Comparison of ENCODE assay signal across 8 cellular contexts in genomic region chr9:69036799-69037198, GRCh38. TPM values are rescaled to one million over a fixed set of nuclear protein-coding genes. Genes with fewer than 3 reads are reported as not detected.
A peak's percentile ranks its signal among the peaks of the same experiment; 100 is the strongest.
DNase-seq lines count a peak whose midpoint lies in the region; ATAC-seq, FAIRE-seq and TF ChIP-seq lines count a peak whose summit lies in the region.

No MANE protein-coding gene starts in this region.

- POLR2A ChIA-PET in GM12878 (lab: Charles Lee): no interaction called here

- H3K36me3 ChIP-seq in right atrium auricular region (no peaks in the 10 kb centered on the region), GM12878 (ENCODE audit: control insufficient read depth in 2 of 2, insufficient read depth in 2 of 2, low read length in 1 of 2) (no peaks in the 10 kb centered on the region), mesendoderm (ENCODE audit: control insufficient read depth, insufficient read depth, low read length) (no peaks in the 10 kb centered on the region), vagina (no peaks in the 10 kb centered on the region)

- peak overlapping the region; percentile 88 for H3K4me2 ChIP-seq in GM12878 (ENCODE audit: control insufficient read depth, insufficient read depth)
- peak overlapping the region; percentile 93 for H3K4me2 ChIP-seq in mesendoderm (ENCODE audit: low read length)

- no peak overlapping the region for H3K23ac ChIP-seq in mesendoderm (ENCODE audit: low read length)

- in situ Hi-C loops in GM12878 (cut with MboI): no loop called here

- BruUV-seq in GM12878 (replicated peaks; lab: Mats Ljungman, UMichigan): no TSS peak

- H2AFZ ChIP-seq in GM12878 (ENCODE audit: control insufficient read depth, low read depth, low read length): peak overlapping the region; percentile 98

- peak overlapping the region; percentile 62 for H2AK5ac ChIP-seq in mesendoderm (ENCODE audit: low read length)

- H3K4me3 ChIP-seq in right atrium auricular region: peak overlapping the region; percentile 64 to 65
- peak overlapping the region; percentile 96 for H3K4me3 ChIP-seq in GM12878
- peak overlapping the region; percentile 83 for H3K4me3 ChIP-seq in mesendoderm (ENCODE audit: low read length)
- H3K4me3 ChIP-seq in vagina: peak overlapping the region; percentile 58 to 66

- no peak for FAIRE-seq in GM12878 (lab: Jason Lieb, UNC)

- ATAC-seq in Right ventricle myocardium inferior: no peak
- no peak for ATAC-seq in GM12878
- ATAC-seq in HG03175 (IDR thresholded peaks at IDR 0.05; ENCODE audit: unreplicated experiment): no peak

- H2BK15ac ChIP-seq in mesendoderm (replicated peaks; ENCODE audit: low read depth): no peak overlapping the region

- H4K5ac ChIP-seq in mesendoderm (ENCODE audit: low read length): no peak overlapping the region

- TF ChIP-seq CTCF in right atrium auricular region (IDR thresholded peaks at IDR 0.05): no peak
- TF ChIP-seq CTCF in GM12878 (IDR thresholded peaks at IDR 0.05 in 2 of 3, conservative IDR thresholded peaks at IDR 0.05 in 1 of 3; ENCODE audit: control insufficient read depth in 2 of 3, extremely low read depth in 1 of 3, insufficient read depth in 1 of 3, low read depth in 3 of 3, low read length in 3 of 3): no peak
- TF ChIP-seq CTCF in vagina (IDR thresholded peaks at IDR 0.05): no peak

- DNase-seq in right atrium auricular region (ENCODE audit: low spot score): no peak
- DNase-seq in Right ventricle myocardium inferior (ENCODE audit: missing footprints): no peak
- DNase-seq in GM12878 (ENCODE audit: low read depth, low spot score): no peak
- DNase-seq in mesendoderm: no peak
- DNase-seq in vagina (ENCODE audit: extremely low spot score in 2 of 2): no peak
- DNase-seq in UCSD-AML1 (lab: John Stamatoyannopoulos, UW; ENCODE audit: unreplicated experiment): no peak
- no peak for DNase-seq in SW 1271 (lab: John Stamatoyannopoulos, UW)

- CTCF ChIA-PET in GM12878 (lab: Yijun Ruan, JAX): interaction anchor here (0.6 to 5.1 kb wide), 11 partner anchors 9 to 189 kb away, joined by 3 to 58 read pairs (median 7); no protein-coding TSS in a partner anchor

- RAD21 ChIA-PET in GM12878 (lab: Charles Lee; ENCODE audit: unreplicated experiment): interaction anchor here (2.0 kb wide), 1 partner anchor 155 kb away, joined by 19 read pairs; no protein-coding TSS in a partner anchor

- H3K4me1 ChIP-seq in right atrium auricular region (peaks cover 0 to 12% of the 10 kb centered on the region in 2 donors), GM12878 (ENCODE audit: control insufficient read depth, insufficient read depth, low read length) (peaks cover 6% of the 10 kb centered on the region), mesendoderm (ENCODE audit: control insufficient read depth, low read depth, low read length) (no peaks in the 10 kb centered on the region), vagina (peaks cover 11% of the 10 kb centered on the region)

- 52% methylated on average over 10 of the region's 10 CpGs for WGBS in GM12878 (ENCODE audit: insufficient coverage, insufficient replicate concordance, low lambda C conversion rate, missing lambda C conversion rate)
- no CpG with 5 or more reads among the region's 10 CpGs for WGBS in mesendoderm (ENCODE audit: extremely low coverage, insufficient coverage, low lambda C conversion rate)

- H4K8ac ChIP-seq in mesendoderm (ENCODE audit: low read depth, low read length): no peak overlapping the region

- no peaks in the 10 kb centered on the region for H4K20me1 ChIP-seq in GM12878 (ENCODE audit: control insufficient read depth, insufficient read depth)

- H3K18ac ChIP-seq in mesendoderm (ENCODE audit: low read length): no peak overlapping the region

- no peaks in the 10 kb centered on the region for H3K27me3 ChIP-seq in right atrium auricular region
- no peaks in the 10 kb centered on the region for H3K27me3 ChIP-seq in GM12878 (replicated peaks in 1 of 2; ENCODE audit: control insufficient read depth in 2 of 2, insufficient read depth in 2 of 2, low read length in 1 of 2)
- H3K27me3 ChIP-seq in mesendoderm (ENCODE audit: insufficient read depth, low read length, poor library complexity): no peaks in the 10 kb centered on the region
- no peaks in the 10 kb centered on the region for H3K27me3 ChIP-seq in vagina

- intact Hi-C loops in Right ventricle myocardium inferior (cut with DNase I): loop anchor here (10.0 kb wide), 2 partner anchors 288 to 718 kb away; partner anchors contain the start of gene ENTREP1
- intact Hi-C loops in GM12878 (cut with micrococcal nuclease; ENCODE audit: unreplicated experiment): loop anchor here (1.0 kb wide), 1 partner anchor 157 kb away; no protein-coding TSS in a partner anchor
- intact Hi-C loops in vagina (cut with DNase I): no loop called here

- no peak overlapping the region for H2BK120ac ChIP-seq in mesendoderm (ENCODE audit: low read depth, low read length)

- peak overlapping the region; percentile 99 for H3K56ac ChIP-seq in mesendoderm (ENCODE audit: low read length)

- H3K9me3 ChIP-seq in right atrium auricular region: no peaks in the 10 kb centered on the region
- H3K9me3 ChIP-seq in GM12878 (replicated peaks; ENCODE audit: control insufficient read depth, insufficient read depth, low read length): no peaks in the 10 kb centered on the region; the same call in 2 of the 3 replicates
- H3K9me3 ChIP-seq in vagina: no peaks in the 10 kb centered on the region

- SMC1A ChIA-PET in GM12878 (lab: Charles Lee; ENCODE audit: uncharacterized antibody, unreplicated experiment): interaction anchor here (1.4 to 1.9 kb wide), 3 partner anchors 9 to 156 kb away, joined by 3 to 10 read pairs (median 6); no protein-coding TSS in a partner anchor

- H3K9ac ChIP-seq in GM12878 (ENCODE audit: control insufficient read depth, insufficient read depth, low read length): peak overlapping the region; percentile 80
- H3K9ac ChIP-seq in mesendoderm (ENCODE audit: low read length): peak overlapping the region; percentile 96

- no peak for TF ChIP-seq RAD21 in GM12878 (IDR thresholded peaks at IDR 0.05; ENCODE audit: insufficient read depth, low read depth, low read length)

- H3K4ac ChIP-seq in mesendoderm (ENCODE audit: low read depth, low read length): no peak overlapping the region

- no peak overlapping the region for H2BK5ac ChIP-seq in mesendoderm (ENCODE audit: low read length)

- TF ChIP-seq POLR2A in GM12878 (IDR thresholded peaks at IDR 0.05; ENCODE audit: low read depth, low read length): no peak
- TF ChIP-seq POLR2A in vagina (IDR thresholded peaks at IDR 0.05): no peak

- H3K79me1 ChIP-seq in mesendoderm (ENCODE audit: low read length): peaks cover 14% of the 10 kb centered on the region

- H3K79me2 ChIP-seq in GM12878 (ENCODE audit: control insufficient read depth, insufficient read depth, low read length) (peaks cover 17% of the 10 kb centered on the region), mesendoderm (ENCODE audit: control insufficient read depth, insufficient read depth, low read length) (peaks cover 29% of the 10 kb centered on the region)

- H3K27ac ChIP-seq in right atrium auricular region (peak overlapping the region; percentile 67 to 86), GM12878 (ENCODE audit: control insufficient read depth, insufficient read depth) (peak overlapping the region; percentile 72), mesendoderm (ENCODE audit: low read depth, low read length) (no peak overlapping the region), vagina (peak overlapping the region; percentile 75)

- no peak for TF ChIP-seq EP300 in GM12878 (IDR thresholded peaks at IDR 0.05; ENCODE audit: borderline replicate concordance in 1 of 2, control insufficient read depth in 1 of 2, low read depth in 2 of 2, low read length in 2 of 2)

RNA-seq across cellular contexts. Expression of gene FXN, which starts 1.2 kb away (rescaled TPM):
- total RNA-seq in right atrium auricular region: 10 to 100 TPM; 10.5 to 24.6 TPM
- total RNA-seq in Right ventricle myocardium inferior: 36.6 TPM
- 14.3 and 16.1 TPM in 2 replicates for total RNA-seq in GM12878 (2013; cell fraction: nucleolus; rRNA removed)
- 7.3 and 8.9 TPM in 2 replicates for total RNA-seq in GM12878 (2014; rRNA removed)
- 15.7 and 16.9 TPM in 2 replicates for total RNA-seq in GM12878 (2014; rRNA removed; fragmentation: Illumina TruSeq; extraction: Trizol)
- total RNA-seq in GM12878 (2021): 20.6 and 23.8 TPM in 2 replicates
- polyA plus RNA-seq in GM12878 (2011; ENCODE audit: low read depth): 21.3 TPM
- 26.4 and 28.8 TPM in 2 replicates for polyA plus RNA-seq in GM12878 (2011; rRNA removed)
- 26.9 and 36.4 TPM in 2 replicates for polyA plus RNA-seq in GM12878 (2011; cell fraction: cytosol; rRNA removed)
- polyA plus RNA-seq in GM12878 (2011; cell fraction: nucleus; rRNA removed): 11.1 and 13.8 TPM in 2 replicates
- 14.4 and 15.5 TPM in 2 replicates for polyA plus RNA-seq in GM12878 (2012)
- polyA plus RNA-seq in GM12878 (2014; fragmentation: Illumina TruSeq; extraction: Trizol): 32.6 and 39.8 TPM in 2 replicates
- polyA plus RNA-seq in GM12878 (2014; fragmentation: Nextera tagmentation; extraction: Ambion mirVana): 10 to 100 TPM; 21.0 to 22.3 TPM
- polyA plus RNA-seq in GM12878 (2014; rRNA removed): 21.4 and 22.5 TPM in 2 replicates
- polyA plus RNA-seq in GM12878 (2016; fragmentation: Nextera tagmentation; extraction: Ambion mirVana): 10 to 100 TPM; 72.0 to 78.0 TPM
- 13.9 and 15.4 TPM in 2 replicates for polyA minus RNA-seq in GM12878 (2011; rRNA and poly(A)+ RNA removed)
- polyA minus RNA-seq in GM12878 (2011; cell fraction: cytosol; rRNA and poly(A)+ RNA removed): 2.9 and 10.1 TPM in 2 replicates
- polyA minus RNA-seq in GM12878 (2011; cell fraction: nucleus; rRNA and poly(A)+ RNA removed): 1.8 and 4.9 TPM in 2 replicates
- 53.1 TPM for polyA plus RNA-seq in mesendoderm (2013, experiment 1 of 2)
- polyA plus RNA-seq in mesendoderm (2013, experiment 2 of 2): 51.0 TPM
- total RNA-seq in vagina: 11.8 TPM

RNA-seq across cellular contexts. Expression of gene PRKACG, which starts 22.9 kb away (rescaled TPM):
- total RNA-seq in right atrium auricular region: not detected
- not detected for total RNA-seq in Right ventricle myocardium inferior
- total RNA-seq in GM12878 (2013; cell fraction: nucleolus; rRNA removed): not detected in 2 replicates
- not detected in 2 replicates for total RNA-seq in GM12878 (2014; rRNA removed)
- not detected in 2 replicates for total RNA-seq in GM12878 (2014; rRNA removed; fragmentation: Illumina TruSeq; extraction: Trizol)
- not detected in 2 replicates for total RNA-seq in GM12878 (2021)
- polyA plus RNA-seq in GM12878 (2011; ENCODE audit: low read depth): not detected
- not detected in 2 replicates for polyA plus RNA-seq in GM12878 (2011; rRNA removed)
- polyA plus RNA-seq in GM12878 (2011; cell fraction: cytosol; rRNA removed): not detected in 2 replicates
- polyA plus RNA-seq in GM12878 (2011; cell fraction: nucleus; rRNA removed): not detected in 2 replicates
- polyA plus RNA-seq in GM12878 (2012): not detected in 2 replicates
- polyA plus RNA-seq in GM12878 (2014; fragmentation: Illumina TruSeq; extraction: Trizol): not detected in 2 replicates
- polyA plus RNA-seq in GM12878 (2014; fragmentation: Nextera tagmentation; extraction: Ambion mirVana): not detected
- polyA plus RNA-seq in GM12878 (2014; rRNA removed): not detected in 2 replicates
- polyA plus RNA-seq in GM12878 (2016; fragmentation: Nextera tagmentation; extraction: Ambion mirVana): not detected
- polyA minus RNA-seq in GM12878 (2011; rRNA and poly(A)+ RNA removed): not detected in 2 replicates
- not detected in 2 replicates for polyA minus RNA-seq in GM12878 (2011; cell fraction: cytosol; rRNA and poly(A)+ RNA removed)
- polyA minus RNA-seq in GM12878 (2011; cell fraction: nucleus; rRNA and poly(A)+ RNA removed): not detected in 2 replicates
- polyA plus RNA-seq in mesendoderm (2013, experiment 1 of 2): not detected
- polyA plus RNA-seq in mesendoderm (2013, experiment 2 of 2): not detected
- total RNA-seq in vagina: not detected
